In the genomic region with DNA sequence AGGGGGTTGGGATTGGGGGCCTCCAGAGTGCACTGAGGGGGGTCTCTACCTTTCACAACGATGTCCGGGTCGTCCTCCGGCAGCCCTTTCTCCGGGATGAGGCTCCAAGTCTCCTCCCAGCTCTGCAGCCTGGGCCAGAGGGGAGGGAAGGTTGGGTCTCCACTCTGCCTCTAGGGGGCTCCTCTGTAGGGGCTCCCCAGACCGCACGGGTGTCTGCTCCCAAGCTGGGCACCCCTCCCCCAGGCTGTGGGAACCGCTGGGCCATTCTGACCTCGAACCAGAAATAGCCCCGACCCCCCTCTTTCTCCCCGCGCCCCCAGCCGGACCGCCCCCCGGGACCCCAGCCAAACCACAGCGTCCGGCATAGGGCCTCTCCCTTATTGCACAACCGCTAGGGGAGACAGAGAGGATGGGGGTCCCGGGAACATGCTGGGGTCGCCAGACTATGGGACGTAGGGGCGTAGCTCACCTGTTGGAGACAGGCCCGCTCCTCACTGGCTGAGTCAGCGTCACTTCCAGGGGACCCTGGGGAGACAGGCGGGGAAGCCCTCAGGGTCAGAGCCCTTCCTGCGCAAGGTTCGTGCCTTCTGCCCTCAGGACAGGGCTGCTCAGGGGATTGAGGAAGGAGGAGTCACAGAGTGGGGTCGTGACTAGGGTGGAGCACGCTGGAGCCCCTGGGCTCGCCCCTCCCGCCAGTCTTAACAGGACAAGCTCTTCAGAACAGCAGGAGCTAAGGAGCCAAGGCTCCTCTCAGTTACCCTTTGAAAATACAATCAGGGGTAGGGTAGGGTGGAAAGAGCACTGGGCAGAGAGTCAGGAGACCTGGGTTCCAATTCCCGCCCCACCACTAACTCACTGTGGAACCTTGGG, we compare ENCODE assay signal across 8 cellular contexts. TPM values are rescaled to one million over a fixed set of nuclear protein-coding genes. Genes with fewer than 3 reads are reported as not detected.
DNase-seq lines count a peak whose midpoint lies in the region; ATAC-seq, FAIRE-seq and TF ChIP-seq lines count a peak whose summit lies in the region.

No MANE protein-coding gene starts in this region.

- H3K79me2 ChIP-seq in Loucy (ENCODE audit: insufficient read depth, low read length) = no peaks in the 10 kb centered on the region

- H3K4me3 ChIP-seq in Loucy (ENCODE audit: low read length, poor library complexity, severe bottlenecking) (no peak overlapping the region), brain microvascular endothelial cell (ENCODE audit: low read depth, low read length) (peak overlapping the region; percentile 27), kidney (ENCODE audit: low read length in 2 of 2) (peak overlapping the region; percentile 20 to 39), thyroid gland (replicated peaks in 1 of 3) (peak overlapping the region in 1 of 3 donors; percentile 90)

- H3F3A ChIP-seq in Loucy (ENCODE audit: low read depth) = peaks cover 5% of the 10 kb centered on the region; the same call in 1 of the 2 replicates

- ATAC-seq in HG03045 (IDR thresholded peaks at IDR 0.05; ENCODE audit: unreplicated experiment) = no peak

- no peak overlapping the region for H3K9ac ChIP-seq in Loucy (ENCODE audit: low read depth, low read length, poor library complexity, severe bottlenecking)
- peak overlapping the region in 1 of 2 donors; percentile 69 for H3K9ac ChIP-seq in kidney (ENCODE audit: low read length in 2 of 2)

- TF ChIP-seq POLR2A in thyroid gland (IDR thresholded peaks at IDR 0.05) = no peak

- no peaks in the 10 kb centered on the region for H3K9me2 ChIP-seq in Loucy (replicated peaks; ENCODE audit: low read depth, low read length)

- no peak for FAIRE-seq in kidney (lab: Jason Lieb, UNC)

- no peak overlapping the region for H2AFZ ChIP-seq in Loucy (ENCODE audit: low read length)

- H3K4me2 ChIP-seq in Loucy (ENCODE audit: low read depth, low read length, poor library complexity, severe bottlenecking) = peak overlapping the region; percentile 79

- peak; percentile 33 for DNase-seq in DMS53 (lab: John Stamatoyannopoulos, UW)
- no peak for DNase-seq in DMS53 treated with DMSO at 0.1 percent for 48 hours (lab: John Stamatoyannopoulos, UW; ENCODE audit: unreplicated experiment)
- DNase-seq in brain microvascular endothelial cell = no peak
- DNase-seq in kidney = peak; percentile 92
- peak in 1 of 2 donors; percentile 28 for DNase-seq in thyroid gland
- no peak for DNase-seq in NCI-H2171 treated with DMSO at 0.1 percent for 48 hours (lab: John Stamatoyannopoulos, UW)

- H3K36me3 ChIP-seq in Loucy (ENCODE audit: insufficient read depth, low read length) (no peaks in the 10 kb centered on the region), brain microvascular endothelial cell (replicated peaks) (peaks cover 31% of the 10 kb centered on the region), kidney (ENCODE audit: control insufficient read depth in 1 of 2, insufficient read depth in 2 of 2, low read length in 2 of 2) (peaks cover 4 to 26% of the 10 kb centered on the region in 2 donors), thyroid gland (peaks cover 35 to 36% of the 10 kb centered on the region in 2 donors)

- peak; percentile 64 for TF ChIP-seq CTCF in Loucy (conservative IDR thresholded peaks at IDR 0.05; ENCODE audit: low read length)
- peak; percentile 77 for TF ChIP-seq CTCF in brain microvascular endothelial cell (IDR thresholded peaks at IDR 0.05; ENCODE audit: low read depth, low read length, missing control alignments)
- no peak for TF ChIP-seq CTCF in kidney (IDR thresholded peaks at IDR 0.05; ENCODE audit: borderline replicate concordance, extremely low read depth, insufficient read depth)
- peak in 2 of 6 experiments; percentile 13 to 28 for TF ChIP-seq CTCF in thyroid gland (IDR thresholded peaks at IDR 0.05)

- H3K27ac ChIP-seq in brain microvascular endothelial cell (no peak overlapping the region), kidney (ENCODE audit: low read depth in 2 of 2, low read length in 2 of 2) (peak overlapping the region; percentile 13 to 65), thyroid gland (peak overlapping the region; percentile 42 to 88 (median 72))

- 50 to 51% methylated on average over 18 to 29 of the region's 32 CpGs for WGBS in thyroid gland, 2 donors

- H4K20me1 ChIP-seq in Loucy (ENCODE audit: insufficient read depth, low read length, poor library complexity, severe bottlenecking) = peaks cover 10% of the 10 kb centered on the region

- H3K4me1 ChIP-seq in Loucy (ENCODE audit: insufficient read depth, low read length, poor library complexity, severe bottlenecking) (peaks cover 25% of the 10 kb centered on the region), kidney (ENCODE audit: control insufficient read depth in 1 of 2, insufficient read depth in 1 of 2, low read depth in 1 of 2, low read length in 2 of 2) (peaks cover 0 to 20% of the 10 kb centered on the region in 2 donors), thyroid gland (peaks cover 28 to 34% of the 10 kb centered on the region in 2 donors)

- H3K27me3 ChIP-seq in Loucy (ENCODE audit: insufficient read depth, low read length, poor library complexity, severe bottlenecking) (no peaks in the 10 kb centered on the region), brain microvascular endothelial cell (replicated peaks) (no peaks in the 10 kb centered on the region), thyroid gland (no peaks in the 10 kb centered on the region)

- intact Hi-C loops in kidney (cut with DNase I) (no loop called here), thyroid gland (cut with DNase I) (no loop called here)

- in situ Hi-C loops in brain microvascular endothelial cell (cut with HindIII; ENCODE audit: low pct_ligation_motif_present, low sequenced_read_pairs) = no loop called here

- H3K9me3 ChIP-seq in Loucy (ENCODE audit: insufficient read depth, low read depth, low read length) (no peaks in the 10 kb centered on the region), kidney (ENCODE audit: control insufficient read depth in 1 of 2, low read length in 2 of 2) (no peaks in the 10 kb centered on the region), thyroid gland (no peaks in the 10 kb centered on the region)

RNA-seq across cellular contexts. Expression of a gene that starts 2.7 kb away (rescaled TPM):
- 21.2 TPM for total RNA-seq in kidney
- 23.2 TPM for polyA plus RNA-seq in kidney (ENCODE audit: insufficient read depth, low read depth, low replicate concordance)
- 10 to 100 TPM; 22.0 to 30.4 (median 26.4) TPM for total RNA-seq in thyroid gland

RNA-seq across cellular contexts. Expression of a gene that starts 7.5 kb away (rescaled TPM):
- 1.4 TPM for total RNA-seq in kidney
- polyA plus RNA-seq in kidney (ENCODE audit: insufficient read depth, low read depth, low replicate concordance) = 1.7 TPM
- total RNA-seq in thyroid gland = 1 to 10 TPM; 2.0 to 3.6 (median 2.6) TPM

RNA-seq across cellular contexts. Expression of a gene that starts 8.2 kb away (rescaled TPM):
- 9.1 TPM for total RNA-seq in kidney
- polyA plus RNA-seq in kidney (ENCODE audit: insufficient read depth, low read depth, low replicate concordance) = 1.4 TPM
- total RNA-seq in thyroid gland = 1 to 10 TPM; 2.3 to 4.2 (median 2.5) TPM

RNA-seq across cellular contexts. Expression of a gene that starts 15.0 kb away (rescaled TPM):
- total RNA-seq in kidney = 19.9 TPM
- polyA plus RNA-seq in kidney (ENCODE audit: insufficient read depth, low read depth, low replicate concordance) = 39.9 TPM
- 10 to 100 TPM; 20.4 to 38.7 (median 24.4) TPM for total RNA-seq in thyroid gland

Comparison
In these comparisons a context has a peak if more than half of its experiments do, and no peak if none do; other contexts are left out.
1. DNase-seq: peak in DMS53 (single experiment) and kidney (single experiment); none in DMS53 treated with DMSO at 0.1 percent for 48 hours (single experiment), brain microvascular endothelial cell (single experiment) and NCI-H2171 treated with DMSO at 0.1 percent for 48 hours (single experiment).